Comparison of ENCODE assay signal across 8 cellular contexts in the genomic region with DNA sequence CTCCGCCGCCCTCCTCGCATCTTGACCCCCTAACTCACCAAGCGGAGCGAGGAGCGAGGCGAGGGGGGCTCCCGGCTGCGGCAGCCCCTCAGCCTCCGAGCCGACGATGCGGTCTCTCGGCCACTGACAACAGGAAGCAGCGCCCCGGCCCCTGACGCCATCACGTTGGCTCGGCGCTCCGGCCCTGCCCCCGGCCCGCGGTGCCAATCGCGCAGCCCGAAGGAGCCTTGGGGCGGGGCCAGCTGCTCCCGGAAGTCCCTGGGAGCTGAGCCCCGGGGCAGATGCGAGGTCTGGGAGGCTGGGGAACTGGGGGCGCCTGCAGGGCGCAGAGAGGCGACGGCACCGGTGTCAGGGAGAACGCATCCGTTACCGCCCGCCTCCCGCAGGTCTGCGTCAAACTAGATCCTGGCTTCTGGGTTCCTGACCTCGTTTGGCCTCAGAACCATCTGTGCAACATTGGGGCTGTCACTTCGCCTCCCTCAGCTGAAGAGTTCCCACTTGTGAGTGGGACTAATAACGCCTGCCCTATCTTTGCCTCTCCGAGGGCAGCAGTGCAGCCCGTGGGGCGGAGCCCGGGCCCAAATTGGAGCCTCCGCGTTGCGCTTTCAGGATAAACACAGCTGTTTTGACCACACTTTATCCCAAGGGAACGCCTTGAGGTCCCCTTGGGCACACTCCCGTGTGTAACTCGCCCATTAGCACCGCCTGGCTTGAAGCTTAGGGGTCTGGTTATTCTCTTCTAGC.
DNase-seq lines count a peak whose midpoint lies in the region; ATAC-seq, FAIRE-seq and TF ChIP-seq lines count a peak whose summit lies in the region.
"Not testable (repeated sequence)": the region's sequence is repeated elsewhere in the genome, so short reads cannot be mapped to it uniquely, and the experiment has no call there.

No MANE protein-coding gene starts in this region.

- TF ChIP-seq CTCF in H1 (IDR thresholded peaks at IDR 0.05; ENCODE audit: control extremely low read depth in 1 of 3, insufficient read depth in 1 of 3, low read depth in 1 of 3, low read length in 3 of 3) = not testable (repeated sequence)

- H4K20me1 ChIP-seq in H1 (replicated peaks in 1 of 2; ENCODE audit: control insufficient read depth in 1 of 2, insufficient read depth in 2 of 2, low read length in 2 of 2) = not testable (repeated sequence)

- H3K23me2 ChIP-seq in H1 (ENCODE audit: low read depth, low read length) = not testable (repeated sequence)

- not testable (repeated sequence) for H2BK15ac ChIP-seq in H1 (ENCODE audit: low read length); mesenchymal stem cell (ENCODE audit: low read depth, poor library complexity, severe bottlenecking)

- not testable (repeated sequence) for H3K56ac ChIP-seq in H1 (replicated peaks; ENCODE audit: insufficient read length, low read depth, low read length)

- not testable (repeated sequence) for H3K27me3 Mint-ChIP-seq in CD4-positive, alpha-beta memory T cell

- not testable (repeated sequence) for H4K8ac ChIP-seq in H1 (ENCODE audit: extremely low read depth, insufficient read depth, low read length)
- peak overlapping the region; percentile 75 for H4K8ac ChIP-seq in mesenchymal stem cell (ENCODE audit: low read length)

- H2BK12ac ChIP-seq in H1 (ENCODE audit: low read depth, low read length); mesenchymal stem cell (ENCODE audit: low read length in 2 of 2): not testable (repeated sequence)

- not testable (repeated sequence) for H2AK5ac ChIP-seq in H1 (ENCODE audit: low read depth, low read length); mesenchymal stem cell (ENCODE audit: low read length, severe bottlenecking)

- not testable (repeated sequence) for H2BK20ac ChIP-seq in H1 (ENCODE audit: low read length)

- peak overlapping the region; percentile 85 to 97 (median 95) for H3K27ac Mint-ChIP-seq in CD4-positive, alpha-beta memory T cell

- H3K18ac ChIP-seq in H1 (ENCODE audit: extremely low read depth, low read length); mesenchymal stem cell (ENCODE audit: low read depth in 1 of 2, low read length in 2 of 2): not testable (repeated sequence)

- CTCF ChIA-PET in CD4-positive, alpha-beta memory T cell (lab: Charles Lee; ENCODE audit: partially characterized antibody) = interaction anchor here (0.7 to 1.1 kb wide), 4 partner anchors 57 to 1676 kb away, joined by 3 to 4 read pairs (median 3); a partner anchor contains a TSS
- CTCF ChIA-PET in H1 (lab: Charles Lee; ENCODE audit: partially characterized antibody) = not testable (repeated sequence)

- not testable (repeated sequence) for H3K36me3 ChIP-seq in CD4-positive, alpha-beta memory T cell (ENCODE audit: insufficient read depth, low read length); H1 (ENCODE audit: control insufficient read depth in 2 of 4, insufficient read depth in 4 of 4, low read length in 3 of 4); mesenchymal stem cell (ENCODE audit: control insufficient read depth in 1 of 2, insufficient read depth in 2 of 2, low read depth in 1 of 2, low read length in 2 of 2)

- H4K5ac ChIP-seq in H1 (ENCODE audit: insufficient read length, low read depth, low read length) = not testable (repeated sequence)

- peak in 1 of 2 experiments; percentile 28; a peak in 1 of 3 replicates for TF ChIP-seq POLR2A in H1 (IDR thresholded peaks at IDR 0.05; ENCODE audit: control extremely low read depth in 1 of 2, low read depth in 2 of 2, low read length in 2 of 2)

- peak overlapping the region; percentile 74 to 90 for H3K4me2 ChIP-seq in H1 (ENCODE audit: insufficient read depth in 1 of 2, low read depth in 2 of 2, low read length in 2 of 2)
- peak overlapping the region; percentile 80 for H3K4me2 ChIP-seq in mesenchymal stem cell (ENCODE audit: low read length, poor library complexity, severe bottlenecking)

- not testable (repeated sequence) for H3K9me3 Mint-ChIP-seq in CD4-positive, alpha-beta memory T cell

- not testable (repeated sequence) for FAIRE-seq in H1 (lab: Jason Lieb, UNC)

- H3K14ac ChIP-seq in H1 (ENCODE audit: insufficient read length); mesenchymal stem cell (ENCODE audit: low read length in 2 of 2): not testable (repeated sequence)

- ATAC-seq in GM19455 (IDR thresholded peaks at IDR 0.05; ENCODE audit: unreplicated experiment) = peak; percentile 93
- peak; percentile 80 for ATAC-seq in HG03558 (IDR thresholded peaks at IDR 0.05; ENCODE audit: extremely low read depth, unreplicated experiment)

- not testable (repeated sequence) for H3K4ac ChIP-seq in H1 (replicated peaks; ENCODE audit: insufficient read length, low read depth, low read length); mesenchymal stem cell (ENCODE audit: low read depth in 1 of 2, low read length in 2 of 2)

- H4K91ac ChIP-seq in H1 (replicated peaks; ENCODE audit: insufficient read length, low read length); mesenchymal stem cell (ENCODE audit: low read length): not testable (repeated sequence)

- not testable (repeated sequence) for H3K79me1 ChIP-seq in H1 (ENCODE audit: low read depth, low read length); mesenchymal stem cell (replicated peaks; ENCODE audit: low read length, poor library complexity, severe bottlenecking)

- not testable (repeated sequence) for H2BK120ac ChIP-seq in H1 (replicated peaks; ENCODE audit: low read depth, low read length); mesenchymal stem cell (ENCODE audit: low read depth, low read length)

- not testable (repeated sequence) for H3K23ac ChIP-seq in H1 (ENCODE audit: insufficient read length); mesenchymal stem cell (ENCODE audit: low read length in 2 of 2)

- TF ChIP-seq RAD21 in H1 (IDR thresholded peaks at IDR 0.05 in 1 of 2, conservative IDR thresholded peaks at IDR 0.05 in 1 of 2; ENCODE audit: low read depth in 2 of 2, low read length in 2 of 2) = not testable (repeated sequence)

- peak; percentile 83 to 88 (median 87) for DNase-seq in CD4-positive, alpha-beta memory T cell
- DNase-seq in NK-92 treated with Interleukin-12 subunit alpha and Interleukin-12 subunit beta, amount 100 ng/mL, for 24 hours (lab: John Stamatoyannopoulos, UW) = peak; percentile 76
- DNase-seq in activated CD8-positive, alpha-beta memory T cell treated with anti-CD3 and anti-CD28 coated beads for 48 hours (ENCODE audit: low read depth in 2 of 3, low spot score in 2 of 3) = peak; percentile 55 to 81 (median 66)
- DNase-seq in H1 (ENCODE audit: low read depth in 1 of 2, low spot score in 2 of 2) (peak in 1 of 2 experiments; percentile 88), mesenchymal stem cell (peak; percentile 83)
- DNase-seq in stimulated activated CD4-positive, alpha-beta T cell treated with anti-CD3 and anti-CD28 coated beads, TNF-alpha, amount 100 ng/mL, for 4 hours (ENCODE audit: low read depth in 3 of 3) = peak; percentile 63 to 76 (median 72)

- H2AFZ ChIP-seq in H1 (ENCODE audit: low read length); mesenchymal stem cell (ENCODE audit: low read depth, low read length): not testable (repeated sequence)

- 1% methylated on average over 41 of the region's 56 CpGs; no CpG with 5 or more reads in 1 of the 2 experiments for WGBS in H1 (ENCODE audit: extremely low coverage in 1 of 2, insufficient coverage in 1 of 2, insufficient read length in 1 of 2, insufficient replicate concordance in 2 of 2, low coverage in 1 of 2, low lambda C conversion rate in 2 of 2, missing lambda C conversion rate in 1 of 2), 2 experiments
- WGBS in mesenchymal stem cell = 0% methylated on average over 10 of the region's 56 CpGs

- H2BK5ac ChIP-seq in H1 (ENCODE audit: low read depth, low read length); mesenchymal stem cell (ENCODE audit: low read depth, low read length, poor library complexity, severe bottlenecking): not testable (repeated sequence)

- H3K4me3 ChIP-seq in CD4-positive, alpha-beta memory T cell (ENCODE audit: low read length in 2 of 2) = peak overlapping the region in 1 of 2 donors; percentile 55
- H3K4me3 ChIP-seq in H1 (ENCODE audit: extremely low read depth in 1 of 4, insufficient read depth in 2 of 4, low read depth in 3 of 4, low read length in 4 of 4) (peak overlapping the region; percentile 42 to 73 (median 58)), mesenchymal stem cell (ENCODE audit: insufficient read depth in 1 of 2, low read depth in 1 of 2, low read length in 2 of 2) (peak overlapping the region; percentile 72 to 85)

- H3K4me3 Mint-ChIP-seq in CD4-positive, alpha-beta memory T cell = peak overlapping the region; percentile 89 to 94 (median 92)

- H3K27ac ChIP-seq in CD4-positive, alpha-beta memory T cell (ENCODE audit: low read depth, low read length) = peak overlapping the region; percentile 68
- not testable (repeated sequence) for H3K27ac ChIP-seq in H1 (ENCODE audit: low read depth, low read length); mesenchymal stem cell (ENCODE audit: low read length, poor library complexity, severe bottlenecking)

- intact Hi-C loops in CD4-positive, alpha-beta memory T cell (cut with micrococcal nuclease) = loop anchor here (5.0 kb wide), 1 partner anchor 55 kb away; no protein-coding TSS in a partner anchor

- peak overlapping the region in 1 of 4 experiments; percentile 5; a peak in 1 of 7 replicates for H3K9ac ChIP-seq in H1 (replicated peaks in 1 of 4; ENCODE audit: extremely low read depth in 1 of 4, low read depth in 3 of 4, low read length in 3 of 4)
- H3K9ac ChIP-seq in mesenchymal stem cell (ENCODE audit: low read length) = peak overlapping the region; percentile 83

- not testable (repeated sequence) for H3K9me3 ChIP-seq in CD4-positive, alpha-beta memory T cell (ENCODE audit: control insufficient read depth in 1 of 2, low read length in 2 of 2); H1 (ENCODE audit: insufficient read depth in 2 of 2, low read depth in 1 of 2, low read length in 1 of 2); mesenchymal stem cell (ENCODE audit: control insufficient read depth, low read length)

- peaks cover 13 to 30% (median 15%) of the 10 kb centered on the region in 4 donors for H3K4me1 Mint-ChIP-seq in CD4-positive, alpha-beta memory T cell

- H3K27me3 ChIP-seq in CD4-positive, alpha-beta memory T cell (ENCODE audit: insufficient read depth, low read length); H1 (replicated peaks in 1 of 4; ENCODE audit: control insufficient read depth in 3 of 4, extremely low read depth in 1 of 4, insufficient read depth in 3 of 4, low read length in 3 of 4); mesenchymal stem cell (ENCODE audit: control insufficient read depth in 1 of 2, insufficient read depth in 1 of 2, low read length in 2 of 2): not testable (repeated sequence)

- not testable (repeated sequence) for TF ChIP-seq EP300 in H1 (IDR thresholded peaks at IDR 0.05; ENCODE audit: borderline replicate concordance in 1 of 2, low read depth in 2 of 2, low read length in 2 of 2)

- H3K4me1 ChIP-seq in CD4-positive, alpha-beta memory T cell (ENCODE audit: insufficient read depth, low read length); H1 (replicated peaks in 1 of 4; ENCODE audit: control insufficient read depth in 3 of 4, insufficient read depth in 4 of 4, low read length in 3 of 4); mesenchymal stem cell (ENCODE audit: control insufficient read depth, insufficient read depth, low read depth, low read length): not testable (repeated sequence)

- H3K36me3 Mint-ChIP-seq in CD4-positive, alpha-beta memory T cell = not testable (repeated sequence)

- POLR2A ChIA-PET in CD4-positive, alpha-beta memory T cell (lab: Charles Lee; ENCODE audit: partially characterized antibody) = interaction anchor here (0.6 to 1.9 kb wide), 5 partner anchors 22 to 213 kb away, joined by 3 to 6 read pairs (median 3); a partner anchor contains a TSS
- POLR2A ChIA-PET in H1 (lab: Charles Lee; ENCODE audit: partially characterized antibody) = not testable (repeated sequence)

- H3K79me2 ChIP-seq in H1 (ENCODE audit: control insufficient read depth in 1 of 2, insufficient read depth in 2 of 2, low read length in 2 of 2) = not testable (repeated sequence)
